In the genomic region with DNA sequence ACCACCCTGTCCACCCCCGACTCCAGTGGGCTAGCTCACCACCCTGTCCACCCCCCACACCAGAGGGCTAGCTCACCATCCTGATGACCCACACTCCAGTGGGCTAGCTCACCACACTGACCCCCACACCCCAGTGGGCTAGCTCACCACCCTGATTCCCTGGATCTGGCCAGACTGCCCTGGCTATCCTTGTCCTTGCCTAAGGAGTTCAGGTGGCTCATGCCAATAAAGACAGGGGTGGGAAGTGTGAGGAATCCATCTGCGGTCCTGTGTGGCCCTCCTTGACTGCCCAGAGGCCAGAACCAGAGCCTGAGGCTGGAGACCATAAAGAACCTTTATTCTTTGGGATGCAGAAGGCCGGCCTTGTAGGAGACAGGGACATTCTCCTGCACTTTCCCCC, we compare ENCODE assay signal across 23 cellular contexts. TPM values are rescaled to one million over a fixed set of nuclear protein-coding genes. Genes with fewer than 3 reads are reported as not detected.
DNase-seq lines count a peak whose midpoint lies in the region; ATAC-seq, FAIRE-seq and TF ChIP-seq lines count a peak whose summit lies in the region.
"Had no signal": no experiment of that assay in that cellular context is flagged by ENCODE, and none has a peak within 500 bp of the region (broad histone marks: within the 10 kb centered on the region; RNA-seq: fewer than 3 reads in every experiment).

No MANE protein-coding gene starts in this region.

- H3K36me3 ChIP-seq in RWPE2 (ENCODE audit: low read depth) (no peaks in the 10 kb centered on the region), pancreas (no peaks in the 10 kb centered on the region)
- H3K36me3 ChIP-seq: ascending aorta, gastroesophageal sphincter, lower lobe of right lung, stomach, tibial nerve had no signal

- no peaks in the 10 kb centered on the region for H3K9me3 ChIP-seq in RWPE2 (ENCODE audit: severe bottlenecking)
- no peaks in the 10 kb centered on the region for H3K9me3 ChIP-seq in pancreas
- H3K9me3 ChIP-seq: ascending aorta, gastroesophageal sphincter, lower lobe of right lung, stomach, tibial nerve had no signal

- peaks cover 95% of the 10 kb centered on the region for H3K27me3 Mint-ChIP-seq in activated naive CD4-positive, alpha-beta T cell treated with anti-CD3 and anti-CD28 coated beads, Interleukin-2, amount 10 ng/mL, durations not matched to agents 7 days and 5 days
- peaks cover 17 to 26% of the 10 kb centered on the region in 2 donors for H3K27me3 Mint-ChIP-seq in stimulated activated naive B cell treated with anti-CD40 and anti-IgM and Interleukin-4, amounts not matched to agents 10 μg/mL and 1 μg/mL and 100 μg/mL, for 72 hours

- TF ChIP-seq CTCF in RWPE2 (IDR thresholded peaks at IDR 0.05; ENCODE audit: poor library complexity, severe bottlenecking) (no peak), pancreas (IDR thresholded peaks at IDR 0.05) (no peak)

- 75 to 90% methylated on average over 3 of the region's 3 CpGs for WGBS in pancreas, 2 donors

- H3K4me3 ChIP-seq in RWPE2 (ENCODE audit: severe bottlenecking) (no peak overlapping the region), pancreas (no peak overlapping the region)
- H3K4me3 ChIP-seq: ascending aorta, gastroesophageal sphincter, lower lobe of right lung, stomach, tibial nerve had no signal

- H3K27me3 ChIP-seq in RWPE2 (ENCODE audit: insufficient read depth, poor library complexity, severe bottlenecking): no peaks in the 10 kb centered on the region
- no peaks in the 10 kb centered on the region for H3K27me3 ChIP-seq in layer of hippocampus (ENCODE audit: control insufficient read depth, insufficient read depth, low read length)
- H3K27me3 ChIP-seq in pancreas: no peaks in the 10 kb centered on the region
- H3K27me3 ChIP-seq: ascending aorta had no signal

- H3K4me1 Mint-ChIP-seq in activated naive CD4-positive, alpha-beta T cell treated with anti-CD3 and anti-CD28 coated beads, Interleukin-2, amount 10 ng/mL, durations not matched to agents 7 days and 5 days: peaks cover 60% of the 10 kb centered on the region
- peaks cover 38 to 39% of the 10 kb centered on the region in 2 donors for H3K4me1 Mint-ChIP-seq in stimulated activated naive B cell treated with anti-CD40 and anti-IgM and Interleukin-4, amounts not matched to agents 10 μg/mL and 1 μg/mL and 100 μg/mL, for 72 hours

- peaks cover 50% of the 10 kb centered on the region for H3K4me1 ChIP-seq in RWPE2 (ENCODE audit: insufficient read depth, poor library complexity, severe bottlenecking)
- no peaks in the 10 kb centered on the region for H3K4me1 ChIP-seq in pancreas
- H3K4me1 ChIP-seq: ascending aorta, gastroesophageal sphincter had no signal

- intact Hi-C loops in pancreas (cut with DNase I): no loop called here

- no peak for FAIRE-seq in pancreas (lab: Jason Lieb, UNC)
- FAIRE-seq: islet of Langerhans had no signal

- CTCF ChIA-PET in activated naive CD4-positive, alpha-beta T cell treated with anti-CD3 and anti-CD28 coated beads, Interleukin-2, amount 10 ng/mL, durations not matched to agents 7 days and 5 days (lab: Charles Lee): interaction anchor here (1.1 to 2.0 kb wide), 2 partner anchors 26 to 28 kb away, joined by 4 to 5 read pairs; no protein-coding TSS in a partner anchor

- no peaks in the 10 kb centered on the region for H3K36me3 Mint-ChIP-seq in activated naive CD4-positive, alpha-beta T cell treated with anti-CD3 and anti-CD28 coated beads, Interleukin-2, amount 10 ng/mL, durations not matched to agents 7 days and 5 days
- no peaks in the 10 kb centered on the region for H3K36me3 Mint-ChIP-seq in activated naive CD4-positive, alpha-beta T cell treated with anti-CD3 and anti-CD28 coated beads, Interleukin-2, amount 50 U/mL, for 72 hours
- H3K36me3 Mint-ChIP-seq in stimulated activated naive B cell treated with anti-CD40 and anti-IgM and Interleukin-4, amounts not matched to agents 10 μg/mL and 1 μg/mL and 100 μg/mL, for 72 hours: no peaks in the 10 kb centered on the region

- ATAC-seq in activated naive CD4-positive, alpha-beta T cell treated with anti-CD3 and anti-CD28 coated beads, Interleukin-2, amount 50 U/mL, for 72 hours: no peak
- ATAC-seq in RWPE2 (ENCODE audit: low read depth) (no peak), GM18498 (IDR thresholded peaks at IDR 0.05; ENCODE audit: unreplicated experiment) (no peak), pancreas (no peak)
- ATAC-seq in stimulated activated naive B cell treated with anti-CD40 and anti-IgM and Interleukin-4, amounts not matched to agents 10 μg/mL and 1 μg/mL and 100 μg/mL, for 72 hours (replicated peaks): no peak
- ATAC-seq: gastroesophageal sphincter had no signal

- H3K27ac ChIP-seq in RWPE2 (ENCODE audit: poor library complexity, severe bottlenecking) (peak overlapping the region; percentile 91), layer of hippocampus (ENCODE audit: low read depth, low read length) (peak overlapping the region; percentile 47), pancreas (no peak overlapping the region)
- H3K27ac ChIP-seq: ascending aorta, gastroesophageal sphincter, HL-60, lower lobe of right lung, stomach, tibial nerve had no signal

- H3K4me3 Mint-ChIP-seq in activated naive CD4-positive, alpha-beta T cell treated with anti-CD3 and anti-CD28 coated beads, Interleukin-2, amount 10 ng/mL, durations not matched to agents 7 days and 5 days: no peak overlapping the region
- peak overlapping the region in 1 of 2 donors; percentile 8 for H3K4me3 Mint-ChIP-seq in stimulated activated naive B cell treated with anti-CD40 and anti-IgM and Interleukin-4, amounts not matched to agents 10 μg/mL and 1 μg/mL and 100 μg/mL, for 72 hours
- H3K4me3 Mint-ChIP-seq: activated naive CD4-positive, alpha-beta T cell treated with anti-CD3 and anti-CD28 coated beads for 36 hours had no signal

- H3K27ac Mint-ChIP-seq in activated naive CD4-positive, alpha-beta T cell treated with anti-CD3 and anti-CD28 coated beads, Interleukin-2, amount 10 ng/mL, durations not matched to agents 7 days and 5 days: peak overlapping the region; percentile 12
- no peak overlapping the region for H3K27ac Mint-ChIP-seq in activated naive CD4-positive, alpha-beta T cell treated with anti-CD3 and anti-CD28 coated beads, Interleukin-2, amount 50 U/mL, for 72 hours
- H3K27ac Mint-ChIP-seq in stimulated activated naive B cell treated with anti-CD40 and anti-IgM and Interleukin-4, amounts not matched to agents 10 μg/mL and 1 μg/mL and 100 μg/mL, for 72 hours: peak overlapping the region; percentile 62
- H3K27ac Mint-ChIP-seq: activated naive CD4-positive, alpha-beta T cell treated with anti-CD3 and anti-CD28 coated beads for 36 hours; activated T-cell treated with anti-CD3 and anti-CD28 coated beads, Interleukin-2, amount 50 U/mL, for 72 hours had no signal

- DNase-seq in activated naive CD4-positive, alpha-beta T cell treated with anti-CD3 and anti-CD28 coated beads, Interleukin-2, amount 10 ng/mL, durations not matched to agents 7 days and 5 days: no peak
- no peak for DNase-seq in activated naive CD4-positive, alpha-beta T cell treated with anti-CD3 and anti-CD28 coated beads, Interleukin-2, amount 50 U/mL, for 72 hours (ENCODE audit: low spot score in 2 of 2)
- DNase-seq in RWPE2 (ENCODE audit: low spot score): no peak
- DNase-seq in stimulated activated naive B cell treated with anti-CD40 and anti-IgM and Interleukin-4, amounts not matched to agents 10 μg/mL and 1 μg/mL and 100 μg/mL, for 72 hours: no peak
- DNase-seq in NCI-H2029 treated with DMSO at 0.1 percent for 48 hours (lab: John Stamatoyannopoulos, UW): no peak
- DNase-seq in pancreas: no peak
- DNase-seq: lower lobe of right lung, NCI-H1417 treated with DMSO at 0.1 percent for 48 hours, NCI-H2107, NCI-H510A, right cardiac atrium, stomach had no signal

- H3K9me3 Mint-ChIP-seq in activated naive CD4-positive, alpha-beta T cell treated with anti-CD3 and anti-CD28 coated beads, Interleukin-2, amount 10 ng/mL, durations not matched to agents 7 days and 5 days: no peaks in the 10 kb centered on the region
- no peaks in the 10 kb centered on the region for H3K9me3 Mint-ChIP-seq in activated naive CD4-positive, alpha-beta T cell treated with anti-CD3 and anti-CD28 coated beads, Interleukin-2, amount 50 U/mL, for 72 hours
- no peaks in the 10 kb centered on the region for H3K9me3 Mint-ChIP-seq in stimulated activated naive B cell treated with anti-CD40 and anti-IgM and Interleukin-4, amounts not matched to agents 10 μg/mL and 1 μg/mL and 100 μg/mL, for 72 hours
- H3K9me3 Mint-ChIP-seq: activated naive CD4-positive, alpha-beta T cell treated with anti-CD3 and anti-CD28 coated beads for 36 hours; activated T-cell treated with anti-CD3 and anti-CD28 coated beads, Interleukin-2, amount 50 U/mL, for 72 hours had no signal

RNA-seq across cellular contexts. Expression of gene PADI1, which starts 3.6 kb away (rescaled TPM):
- not detected for total RNA-seq in activated naive CD4-positive, alpha-beta T cell treated with anti-CD3 and anti-CD28 coated beads, Interleukin-2, amount 50 U/mL, for 72 hours
- not detected for total RNA-seq in pancreas
- polyA plus RNA-seq in pancreas: under 1 TPM in 1 of 2 donors, not detected in 1; 0.23 TPM
- total RNA-seq: activated naive CD4-positive, alpha-beta T cell treated with anti-CD3 and anti-CD28 coated beads for 36 hours; activated T-cell treated with anti-CD3 and anti-CD28 coated beads, Interleukin-2, amount 50 U/mL, for 72 hours; ascending aorta; lower lobe of right lung; omental fat pad; right cardiac atrium; tibial nerve had no signal
- polyA plus RNA-seq: right cardiac atrium had no signal

RNA-seq across cellular contexts. Expression of gene PADI3, which starts 40.4 kb away (rescaled TPM):
- total RNA-seq in activated naive CD4-positive, alpha-beta T cell treated with anti-CD3 and anti-CD28 coated beads, Interleukin-2, amount 50 U/mL, for 72 hours: not detected
- total RNA-seq in pancreas: not detected
- not detected for polyA plus RNA-seq in pancreas
- total RNA-seq: activated naive CD4-positive, alpha-beta T cell treated with anti-CD3 and anti-CD28 coated beads for 36 hours; activated T-cell treated with anti-CD3 and anti-CD28 coated beads, Interleukin-2, amount 50 U/mL, for 72 hours; ascending aorta; lower lobe of right lung; myocyte; omental fat pad; right cardiac atrium; stomach; tibial nerve had no signal
- polyA plus RNA-seq: right cardiac atrium had no signal

Comparison
In these comparisons a context has a peak if more than half of its experiments do, and no peak if none do; other contexts are left out.
1. H3K27ac Mint-ChIP-seq: peak in activated naive CD4-positive, alpha-beta T cell treated with anti-CD3 and anti-CD28 coated beads, Interleukin-2, amount 10 ng/mL, durations not matched to agents 7 days and 5 days (single experiment) and stimulated activated naive B cell treated with anti-CD40 and anti-IgM and Interleukin-4, amounts not matched to agents 10 μg/mL and 1 μg/mL and 100 μg/mL, for 72 hours (single experiment); none in activated naive CD4-positive, alpha-beta T cell treated with anti-CD3 and anti-CD28 coated beads, Interleukin-2, amount 50 U/mL, for 72 hours (0 of 2).
2. H3K27ac ChIP-seq: peak in RWPE2 (single experiment) and layer of hippocampus (single experiment); none in pancreas (0 of 4).